ENCODE assay signal across 1 cellular context in genomic region chr19:40797166-40797962, GRCh38.
TF ChIP-seq lines count a peak whose summit lies in the region.

No MANE protein-coding gene starts in this region.

TF ChIP-seq in H1, 55 proteins besides CTCF, POLR2A, EP300 and RAD21:
- TF ChIP-seq KDM1A (IDR thresholded peaks at IDR 0.05; ENCODE audit: borderline replicate concordance, low read length) (no peak), EZH2 (IDR thresholded peaks at IDR 0.05; ENCODE audit: low read depth, low read length, severe bottlenecking) (no peak), EGR1 (IDR thresholded peaks at IDR 0.05; ENCODE audit: borderline replicate concordance, low read depth, low read length) (no peak), MAFK (IDR thresholded peaks at IDR 0.05; ENCODE audit: low read depth, low read length) (no peak), NRF1 (IDR thresholded peaks at IDR 0.05; ENCODE audit: low read depth, low read length) (no peak), BCL11A (IDR thresholded peaks at IDR 0.05; ENCODE audit: low read depth in 2 of 2, low read length in 2 of 2) (no peak), BRCA1 (IDR thresholded peaks at IDR 0.05; ENCODE audit: low read depth, low read length) (no peak), SIRT6 (IDR thresholded peaks at IDR 0.05; ENCODE audit: low read length) (no peak), TAF1 (IDR thresholded peaks at IDR 0.05; ENCODE audit: low read depth, low read length) (no peak), ASH2L (IDR thresholded peaks at IDR 0.05; ENCODE audit: low read length) (no peak), KDM5A (IDR thresholded peaks at IDR 0.05; ENCODE audit: low read length) (no peak), NANOG (IDR thresholded peaks at IDR 0.05; ENCODE audit: insufficient read depth, low read depth, low read length, poor library complexity, severe bottlenecking) (no peak), SP2 (IDR thresholded peaks at IDR 0.05; ENCODE audit: low read length) (no peak)
- TF ChIP-seq, protein P1, sequence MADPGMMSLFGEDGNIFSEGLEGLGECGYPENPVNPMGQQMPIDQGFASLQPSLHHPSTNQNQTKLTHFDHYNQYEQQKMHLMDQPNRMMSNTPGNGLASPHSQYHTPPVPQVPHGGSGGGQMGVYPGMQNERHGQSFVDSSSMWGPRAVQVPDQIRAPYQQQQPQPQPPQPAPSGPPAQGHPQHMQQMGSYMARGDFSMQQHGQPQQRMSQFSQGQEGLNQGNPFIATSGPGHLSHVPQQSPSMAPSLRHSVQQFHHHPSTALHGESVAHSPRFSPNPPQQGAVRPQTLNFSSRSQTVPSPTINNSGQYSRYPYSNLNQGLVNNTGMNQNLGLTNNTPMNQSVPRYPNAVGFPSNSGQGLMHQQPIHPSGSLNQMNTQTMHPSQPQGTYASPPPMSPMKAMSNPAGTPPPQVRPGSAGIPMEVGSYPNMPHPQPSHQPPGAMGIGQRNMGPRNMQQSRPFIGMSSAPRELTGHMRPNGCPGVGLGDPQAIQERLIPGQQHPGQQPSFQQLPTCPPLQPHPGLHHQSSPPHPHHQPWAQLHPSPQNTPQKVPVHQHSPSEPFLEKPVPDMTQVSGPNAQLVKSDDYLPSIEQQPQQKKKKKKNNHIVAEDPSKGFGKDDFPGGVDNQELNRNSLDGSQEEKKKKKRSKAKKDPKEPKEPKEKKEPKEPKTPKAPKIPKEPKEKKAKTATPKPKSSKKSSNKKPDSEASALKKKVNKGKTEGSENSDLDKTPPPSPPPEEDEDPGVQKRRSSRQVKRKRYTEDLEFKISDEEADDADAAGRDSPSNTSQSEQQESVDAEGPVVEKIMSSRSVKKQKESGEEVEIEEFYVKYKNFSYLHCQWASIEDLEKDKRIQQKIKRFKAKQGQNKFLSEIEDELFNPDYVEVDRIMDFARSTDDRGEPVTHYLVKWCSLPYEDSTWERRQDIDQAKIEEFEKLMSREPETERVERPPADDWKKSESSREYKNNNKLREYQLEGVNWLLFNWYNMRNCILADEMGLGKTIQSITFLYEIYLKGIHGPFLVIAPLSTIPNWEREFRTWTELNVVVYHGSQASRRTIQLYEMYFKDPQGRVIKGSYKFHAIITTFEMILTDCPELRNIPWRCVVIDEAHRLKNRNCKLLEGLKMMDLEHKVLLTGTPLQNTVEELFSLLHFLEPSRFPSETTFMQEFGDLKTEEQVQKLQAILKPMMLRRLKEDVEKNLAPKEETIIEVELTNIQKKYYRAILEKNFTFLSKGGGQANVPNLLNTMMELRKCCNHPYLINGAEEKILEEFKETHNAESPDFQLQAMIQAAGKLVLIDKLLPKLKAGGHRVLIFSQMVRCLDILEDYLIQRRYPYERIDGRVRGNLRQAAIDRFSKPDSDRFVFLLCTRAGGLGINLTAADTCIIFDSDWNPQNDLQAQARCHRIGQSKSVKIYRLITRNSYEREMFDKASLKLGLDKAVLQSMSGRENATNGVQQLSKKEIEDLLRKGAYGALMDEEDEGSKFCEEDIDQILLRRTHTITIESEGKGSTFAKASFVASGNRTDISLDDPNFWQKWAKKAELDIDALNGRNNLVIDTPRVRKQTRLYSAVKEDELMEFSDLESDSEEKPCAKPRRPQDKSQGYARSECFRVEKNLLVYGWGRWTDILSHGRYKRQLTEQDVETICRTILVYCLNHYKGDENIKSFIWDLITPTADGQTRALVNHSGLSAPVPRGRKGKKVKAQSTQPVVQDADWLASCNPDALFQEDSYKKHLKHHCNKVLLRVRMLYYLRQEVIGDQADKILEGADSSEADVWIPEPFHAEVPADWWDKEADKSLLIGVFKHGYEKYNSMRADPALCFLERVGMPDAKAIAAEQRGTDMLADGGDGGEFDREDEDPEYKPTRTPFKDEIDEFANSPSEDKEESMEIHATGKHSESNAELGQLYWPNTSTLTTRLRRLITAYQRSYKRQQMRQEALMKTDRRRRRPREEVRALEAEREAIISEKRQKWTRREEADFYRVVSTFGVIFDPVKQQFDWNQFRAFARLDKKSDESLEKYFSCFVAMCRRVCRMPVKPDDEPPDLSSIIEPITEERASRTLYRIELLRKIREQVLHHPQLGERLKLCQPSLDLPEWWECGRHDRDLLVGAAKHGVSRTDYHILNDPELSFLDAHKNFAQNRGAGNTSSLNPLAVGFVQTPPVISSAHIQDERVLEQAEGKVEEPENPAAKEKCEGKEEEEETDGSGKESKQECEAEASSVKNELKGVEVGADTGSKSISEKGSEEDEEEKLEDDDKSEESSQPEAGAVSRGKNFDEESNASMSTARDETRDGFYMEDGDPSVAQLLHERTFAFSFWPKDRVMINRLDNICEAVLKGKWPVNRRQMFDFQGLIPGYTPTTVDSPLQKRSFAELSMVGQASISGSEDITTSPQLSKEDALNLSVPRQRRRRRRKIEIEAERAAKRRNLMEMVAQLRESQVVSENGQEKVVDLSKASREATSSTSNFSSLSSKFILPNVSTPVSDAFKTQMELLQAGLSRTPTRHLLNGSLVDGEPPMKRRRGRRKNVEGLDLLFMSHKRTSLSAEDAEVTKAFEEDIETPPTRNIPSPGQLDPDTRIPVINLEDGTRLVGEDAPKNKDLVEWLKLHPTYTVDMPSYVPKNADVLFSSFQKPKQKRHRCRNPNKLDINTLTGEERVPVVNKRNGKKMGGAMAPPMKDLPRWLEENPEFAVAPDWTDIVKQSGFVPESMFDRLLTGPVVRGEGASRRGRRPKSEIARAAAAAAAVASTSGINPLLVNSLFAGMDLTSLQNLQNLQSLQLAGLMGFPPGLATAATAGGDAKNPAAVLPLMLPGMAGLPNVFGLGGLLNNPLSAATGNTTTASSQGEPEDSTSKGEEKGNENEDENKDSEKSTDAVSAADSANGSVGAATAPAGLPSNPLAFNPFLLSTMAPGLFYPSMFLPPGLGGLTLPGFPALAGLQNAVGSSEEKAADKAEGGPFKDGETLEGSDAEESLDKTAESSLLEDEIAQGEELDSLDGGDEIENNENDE (IDR thresholded peaks at IDR 0.05; ENCODE audit: insufficient replicate concordance, low read length): no peak
- TF ChIP-seq, protein P2, sequence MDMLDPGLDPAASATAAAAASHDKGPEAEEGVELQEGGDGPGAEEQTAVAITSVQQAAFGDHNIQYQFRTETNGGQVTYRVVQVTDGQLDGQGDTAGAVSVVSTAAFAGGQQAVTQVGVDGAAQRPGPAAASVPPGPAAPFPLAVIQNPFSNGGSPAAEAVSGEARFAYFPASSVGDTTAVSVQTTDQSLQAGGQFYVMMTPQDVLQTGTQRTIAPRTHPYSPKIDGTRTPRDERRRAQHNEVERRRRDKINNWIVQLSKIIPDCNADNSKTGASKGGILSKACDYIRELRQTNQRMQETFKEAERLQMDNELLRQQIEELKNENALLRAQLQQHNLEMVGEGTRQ (IDR thresholded peaks at IDR 0.05; ENCODE audit: low read length): no peak
